ENCODE assay signal across 14 cellular contexts in genomic region chr1:226666714-226667113, GRCh38.
A peak's percentile ranks its signal among the peaks of the same experiment; 100 is the strongest.
DNase-seq lines count a peak whose midpoint lies in the region; ATAC-seq and TF ChIP-seq lines count a peak whose summit lies in the region.
"Had no signal": no experiment of that assay in that cellular context is flagged by ENCODE, and none has a peak within 500 bp of the region (broad histone marks: within the 10 kb centered on the region; RNA-seq: fewer than 3 reads in every experiment).

No MANE protein-coding gene starts in this region.

- peak overlapping the region; percentile 19 for H3K27ac ChIP-seq in CD4-positive, alpha-beta memory T cell (ENCODE audit: low read depth, low read length)
- no peak overlapping the region for H3K27ac ChIP-seq in IMR-90 (ENCODE audit: insufficient read depth, low read length)
- no peak overlapping the region for H3K27ac ChIP-seq in right lobe of liver
- H3K27ac ChIP-seq: HL-60 had no signal

- 100% methylated on average over 2 of the region's 4 CpGs; no CpG with 5 or more reads in 1 of the 2 experiments for WGBS in IMR-90 (ENCODE audit: extremely low coverage in 2 of 2, insufficient read length in 1 of 2), 2 experiments
- 85% methylated on average over 4 of the region's 4 CpGs for WGBS in right lobe of liver (ENCODE audit: insufficient coverage, low coverage, low lambda C conversion rate, missing lambda C conversion rate)
- WGBS in lower leg skin, 2 donors: 84 to 87% methylated on average over 4 of the region's 4 CpGs

- no peaks in the 10 kb centered on the region for H3K9me3 Mint-ChIP-seq in CD4-positive, alpha-beta memory T cell
- no peaks in the 10 kb centered on the region for H3K9me3 Mint-ChIP-seq in activated naive CD8-positive, alpha-beta T cell treated with anti-CD3 and anti-CD28 coated beads for 36 hours
- no peaks in the 10 kb centered on the region for H3K9me3 Mint-ChIP-seq in naive thymus-derived CD8-positive, alpha-beta T cell

- no peaks in the 10 kb centered on the region for H3K27me3 Mint-ChIP-seq in CD4-positive, alpha-beta memory T cell
- H3K27me3 Mint-ChIP-seq in activated naive CD8-positive, alpha-beta T cell treated with anti-CD3 and anti-CD28 coated beads for 36 hours: no peaks in the 10 kb centered on the region
- H3K27me3 Mint-ChIP-seq in naive thymus-derived CD8-positive, alpha-beta T cell: no peaks in the 10 kb centered on the region

- peaks cover 25% of the 10 kb centered on the region for H3K4me1 ChIP-seq in CD4-positive, alpha-beta memory T cell (ENCODE audit: insufficient read depth, low read length)
- peaks cover 20% of the 10 kb centered on the region for H3K4me1 ChIP-seq in IMR-90 (ENCODE audit: control insufficient read depth, insufficient read depth, low read length)
- H3K4me1 ChIP-seq in right lobe of liver: peaks cover 0 to 9% (median 2%) of the 10 kb centered on the region in 4 donors

- no peak for TF ChIP-seq CTCF in IMR-90 (conservative IDR thresholded peaks at IDR 0.05; ENCODE audit: low read depth, low read length)
- TF ChIP-seq CTCF in right lobe of liver (IDR thresholded peaks at IDR 0.05): no peak
- no peak for TF ChIP-seq CTCF in lower leg skin (IDR thresholded peaks at IDR 0.05)

- H4K5ac ChIP-seq in IMR-90 (ENCODE audit: low read depth, low read length): no peak overlapping the region

- no peak overlapping the region for H2BK120ac ChIP-seq in IMR-90 (ENCODE audit: low read depth, low read length)

- no peak for TF ChIP-seq RAD21 in IMR-90 (IDR thresholded peaks at IDR 0.05; ENCODE audit: low read length)

- dilution Hi-C loops in IMR-90 (cut with HindIII; ENCODE audit: low sequenced_read_pairs, unreplicated experiment): no loop called here

- TF ChIP-seq POLR2A in IMR-90 (IDR thresholded peaks at IDR 0.05; ENCODE audit: low read depth, low read length) (no peak), right lobe of liver (IDR thresholded peaks at IDR 0.05) (no peak), lower leg skin (IDR thresholded peaks at IDR 0.05) (no peak)

- H3K36me3 Mint-ChIP-seq in CD4-positive, alpha-beta memory T cell: peaks cover 13 to 66% of the 10 kb centered on the region in 2 donors
- H3K36me3 Mint-ChIP-seq in activated naive CD8-positive, alpha-beta T cell treated with anti-CD3 and anti-CD28 coated beads for 36 hours: peaks cover 27% of the 10 kb centered on the region
- peaks cover 0 to 47% (median 10%) of the 10 kb centered on the region in 3 donors for H3K36me3 Mint-ChIP-seq in naive thymus-derived CD8-positive, alpha-beta T cell

- H3K79me1 ChIP-seq in IMR-90 (ENCODE audit: low read depth in 1 of 2, low read length in 2 of 2): peaks cover 0 to 3% of the 10 kb centered on the region in 2 experiments; a peak in 2 of 4 replicates

- intact Hi-C loops in CD4-positive, alpha-beta memory T cell (cut with micrococcal nuclease): no loop called here
- intact Hi-C loops in IMR-90 (cut with micrococcal nuclease) (no loop called here), right lobe of liver (cut with DNase I) (no loop called here), lower leg skin (cut with DNase I; ENCODE audit: low total_unique reads) (no loop called here)

- H4K91ac ChIP-seq in IMR-90 (ENCODE audit: insufficient read depth, low read depth, low read length): no peak overlapping the region

- CTCF ChIA-PET in CD4-positive, alpha-beta memory T cell (lab: Charles Lee; ENCODE audit: partially characterized antibody): interaction anchor here (1.8 to 1.9 kb wide), 2 partner anchors 11 to 16 kb away, joined by 4 to 6 read pairs; no protein-coding TSS in a partner anchor
- CTCF ChIA-PET in IMR-90 (lab: Yijun Ruan, JAX): no interaction called here

- peaks cover 12% of the 10 kb centered on the region for H3K36me3 ChIP-seq in CD4-positive, alpha-beta memory T cell (ENCODE audit: insufficient read depth, low read length)
- H3K36me3 ChIP-seq in IMR-90 (ENCODE audit: control insufficient read depth, insufficient read depth, low read length) (no peaks in the 10 kb centered on the region), right lobe of liver (no peaks in the 10 kb centered on the region)

- peaks cover 22% of the 10 kb centered on the region for H3K9me1 ChIP-seq in IMR-90 (ENCODE audit: insufficient read depth, low read length)

- H2BK15ac ChIP-seq in IMR-90 (ENCODE audit: low read depth, low read length): no peak overlapping the region

- no peak overlapping the region for H3K14ac ChIP-seq in IMR-90 (replicated peaks; ENCODE audit: low read depth, low read length)

- no peak overlapping the region for H3K9ac ChIP-seq in IMR-90 (ENCODE audit: low read depth, low read length)

- in situ Hi-C loops in IMR-90 (cut with MboI; ENCODE audit: low sequenced_read_pairs): no loop called here

- H2BK5ac ChIP-seq in IMR-90 (ENCODE audit: low read depth, low read length, poor library complexity, severe bottlenecking): no peak overlapping the region

- no peak overlapping the region for H3K23ac ChIP-seq in IMR-90 (ENCODE audit: low read depth, low read length)

- H3K4me3 ChIP-seq in CD4-positive, alpha-beta memory T cell (ENCODE audit: low read length in 2 of 2): no peak overlapping the region
- H3K4me3 ChIP-seq in IMR-90 (ENCODE audit: insufficient read depth, low read depth, low read length) (no peak overlapping the region), right lobe of liver (no peak overlapping the region), lower leg skin (ENCODE audit: low read depth, poor library complexity, severe bottlenecking) (no peak overlapping the region)

- H3K27ac Mint-ChIP-seq in CD4-positive, alpha-beta memory T cell: peak overlapping the region in 6 of 7 donors; percentile 80 to 97 (median 92)
- H3K27ac Mint-ChIP-seq in activated naive CD8-positive, alpha-beta T cell treated with anti-CD3 and anti-CD28 coated beads for 36 hours: peak overlapping the region; percentile 82
- peak overlapping the region in 3 of 10 donors; percentile 76 to 95 (median 90) for H3K27ac Mint-ChIP-seq in naive thymus-derived CD8-positive, alpha-beta T cell

- no TSS peak for BruUV-seq in IMR-90 (replicated peaks; lab: Mats Ljungman, UMichigan)

- peaks cover 5% of the 10 kb centered on the region for H4K20me1 ChIP-seq in IMR-90 (ENCODE audit: insufficient read depth, low read length)

- H3K4me3 Mint-ChIP-seq in CD4-positive, alpha-beta memory T cell: peak overlapping the region in 5 of 8 donors; percentile 7 to 58 (median 29)
- H3K4me3 Mint-ChIP-seq in activated naive CD8-positive, alpha-beta T cell treated with anti-CD3 and anti-CD28 coated beads for 36 hours: no peak overlapping the region
- H3K4me3 Mint-ChIP-seq in naive thymus-derived CD8-positive, alpha-beta T cell: peak overlapping the region in 8 of 10 donors; percentile 33 to 77 (median 70)

- H3K4ac ChIP-seq in IMR-90 (ENCODE audit: low read depth, low read length): no peak overlapping the region

- H2AFZ ChIP-seq in IMR-90 (replicated peaks; ENCODE audit: low read length, poor library complexity): no peak overlapping the region

- no peaks in the 10 kb centered on the region for H3K27me3 ChIP-seq in CD4-positive, alpha-beta memory T cell (ENCODE audit: insufficient read depth, low read length)
- H3K27me3 ChIP-seq in IMR-90 (ENCODE audit: control insufficient read depth, insufficient read depth, low read length): no peaks in the 10 kb centered on the region
- no peaks in the 10 kb centered on the region for H3K27me3 ChIP-seq in right lobe of liver

- H2AK5ac ChIP-seq in IMR-90 (ENCODE audit: low read depth, low read length): peak overlapping the region; percentile 10; the same call in 1 of the 2 replicates

- H3K56ac ChIP-seq in IMR-90 (ENCODE audit: extremely low read depth, insufficient read depth, low read length): no peak overlapping the region

- H3K4me1 Mint-ChIP-seq in CD4-positive, alpha-beta memory T cell: peaks cover 22 to 80% (median 47%) of the 10 kb centered on the region in 4 donors
- peaks cover 89% of the 10 kb centered on the region for H3K4me1 Mint-ChIP-seq in activated naive CD8-positive, alpha-beta T cell treated with anti-CD3 and anti-CD28 coated beads for 36 hours
- peaks cover 17 to 54% (median 22%) of the 10 kb centered on the region in 4 donors for H3K4me1 Mint-ChIP-seq in naive thymus-derived CD8-positive, alpha-beta T cell

- POLR2A ChIA-PET in CD4-positive, alpha-beta memory T cell (lab: Charles Lee; ENCODE audit: partially characterized antibody): interaction anchor here (1.0 to 6.1 kb wide), 3 partner anchors 9 to 21 kb away, joined by 3 to 64 read pairs (median 9); no protein-coding TSS in a partner anchor
- POLR2A ChIA-PET in IMR-90 (lab: Charles Lee; ENCODE audit: unreplicated experiment): no interaction called here
- POLR2A ChIA-PET in naive thymus-derived CD8-positive, alpha-beta T cell (lab: Charles Lee): interaction anchor here (0.8 to 33.5 kb wide), 3 partner anchors 7 to 25 kb away, joined by 3 to 613 read pairs (median 613); no protein-coding TSS in a partner anchor

- DNase-seq in CD4-positive, alpha-beta memory T cell: no peak
- DNase-seq in IMR-90: no peak
- no peak for DNase-seq in activated naive CD8-positive, alpha-beta T cell treated with anti-CD3 and anti-CD28 coated beads for 36 hours
- DNase-seq in naive thymus-derived CD8-positive, alpha-beta T cell: no peak
- no peak for DNase-seq in right lobe of liver
- no peak for DNase-seq in lower leg skin (ENCODE audit: low spot score in 2 of 2)
- no peak for DNase-seq in stimulated activated CD4-positive, alpha-beta T cell treated with anti-CD3 and anti-CD28 coated beads, Interleukin-2, amount 100 ng/mL, for 24 hours
- DNase-seq: Kasumi-1; NCI-H2081 treated with DMSO at 0.1 percent for 48 hours; NCI-H748 treated with DMSO at 0.1 percent for 48 hours; SHP77; stimulated activated CD4-positive, alpha-beta T cell treated with anti-CD3 and anti-CD28 coated beads, Interleukin-4, amount 100 ng/mL, for 24 hours; stimulated activated naive CD4-positive, alpha-beta T cell had no signal

- no peak overlapping the region for H4K8ac ChIP-seq in IMR-90 (ENCODE audit: low read depth in 2 of 2, low read length in 2 of 2)

- no peak overlapping the region for H3K4me2 ChIP-seq in IMR-90 (ENCODE audit: low read depth, low read length)

- no peak for ATAC-seq in IMR-90 (ENCODE audit: low read depth)
- no peak for ATAC-seq in naive thymus-derived CD8-positive, alpha-beta T cell
- ATAC-seq in right lobe of liver: no peak

- no peak overlapping the region for H2AK9ac ChIP-seq in IMR-90 (replicated peaks; ENCODE audit: low read depth, low read length, poor library complexity)

- H3K9me3 ChIP-seq in CD4-positive, alpha-beta memory T cell (ENCODE audit: control insufficient read depth in 1 of 2, low read length in 2 of 2): no peaks in the 10 kb centered on the region
- H3K9me3 ChIP-seq in IMR-90 (ENCODE audit: control insufficient read depth, insufficient read depth, low read length) (no peaks in the 10 kb centered on the region), right lobe of liver (no peaks in the 10 kb centered on the region)

- no peak overlapping the region for H2BK20ac ChIP-seq in IMR-90 (ENCODE audit: low read depth, low read length)

- H3K18ac ChIP-seq in IMR-90 (ENCODE audit: low read depth, low read length): no peak overlapping the region

TF ChIP-seq in IMR-90, 13 proteins besides CTCF, POLR2A, EP300 and RAD21 (continues in another document):
- no peak for TF ChIP-seq BHLHE40 (IDR thresholded peaks at IDR 0.05; ENCODE audit: low read depth, low read length)
